Comparison of ENCODE assay signal across 1 cellular context in genomic region chr20:14142964-14143627, GRCh38.
TF ChIP-seq lines count a peak whose summit lies in the region.

No MANE protein-coding gene starts in this region.

TF ChIP-seq in WTC11, 78 proteins besides CTCF, POLR2A, EP300 and RAD21 (continued from another document):
- TF ChIP-seq, protein P1, sequence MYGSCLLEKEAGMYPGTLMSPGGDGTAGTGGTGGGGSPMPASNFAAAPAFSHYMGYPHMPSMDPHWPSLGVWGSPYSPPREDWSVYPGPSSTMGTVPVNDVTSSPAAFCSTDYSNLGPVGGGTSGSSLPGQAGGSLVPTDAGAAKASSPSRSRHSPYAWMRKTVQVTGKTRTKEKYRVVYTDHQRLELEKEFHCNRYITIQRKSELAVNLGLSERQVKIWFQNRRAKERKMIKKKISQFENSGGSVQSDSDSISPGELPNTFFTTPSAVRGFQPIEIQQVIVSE (CRISPR knock-in tag; IDR thresholded peaks at IDR 0.05; ENCODE audit: borderline replicate concordance), result no peak
- no peak for TF ChIP-seq ATF2 (CRISPR knock-in tag; IDR thresholded peaks at IDR 0.05; ENCODE audit: borderline replicate concordance, low read depth)
TF ChIP-seq in WTC11: peak in this region for 0.
